Comparison of ENCODE assay signal across 8 cellular contexts in genomic region chr3:22117751-22118346, GRCh38.
DNase-seq lines count a peak whose midpoint lies in the region; ATAC-seq, FAIRE-seq and TF ChIP-seq lines count a peak whose summit lies in the region.

No MANE protein-coding gene starts in this region.

- FAIRE-seq in kidney (lab: Jason Lieb, UNC), result peak; percentile 98

- H3K4me3 ChIP-seq in LNCaP clone FGC (ENCODE audit: low read depth, low read length) (no peak overlapping the region), adipocyte (ENCODE audit: low read length) (no peak overlapping the region), kidney (ENCODE audit: low read length in 2 of 2) (no peak overlapping the region)

- H3K9ac ChIP-seq in adipocyte (ENCODE audit: low read length) (no peak overlapping the region), kidney (ENCODE audit: low read length in 2 of 2) (no peak overlapping the region)

- H3K9me3 ChIP-seq in adipocyte (ENCODE audit: control insufficient read depth, low read length), result no peaks in the 10 kb centered on the region
- H3K9me3 ChIP-seq in kidney (ENCODE audit: control insufficient read depth in 1 of 2, low read length in 2 of 2), result no peaks in the 10 kb centered on the region

- no peaks in the 10 kb centered on the region for H3K27me3 ChIP-seq in adipocyte (replicated peaks; ENCODE audit: control insufficient read depth, insufficient read depth, low read length)

- intact Hi-C loops in kidney (cut with DNase I), result no loop called here

- no peak overlapping the region for H3K27ac ChIP-seq in kidney (ENCODE audit: low read depth in 2 of 2, low read length in 2 of 2)

- DNase-seq in DMS 273 (lab: John Stamatoyannopoulos, UW; ENCODE audit: unreplicated experiment), result peak; percentile 53
- DNase-seq in LNCaP clone FGC (ENCODE audit: low read depth), result peak; percentile 33
- DNase-seq in adipocyte (ENCODE audit: low read depth), result peak; percentile 74
- DNase-seq in kidney, result no peak
- no peak for DNase-seq in activated T-cell treated with anti-CD3 and anti-CD28 coated beads for 4 hours
- DNase-seq in effector CD4-positive, alpha-beta T cell, result no peak

- H3K36me3 ChIP-seq in adipocyte (ENCODE audit: control insufficient read depth, insufficient read depth, low read length, severe bottlenecking) (no peaks in the 10 kb centered on the region), kidney (ENCODE audit: control insufficient read depth in 1 of 2, insufficient read depth in 2 of 2, low read length in 2 of 2) (no peaks in the 10 kb centered on the region)

- TF ChIP-seq CTCF in LNCaP clone FGC (IDR thresholded peaks at IDR 0.05; ENCODE audit: control insufficient read depth, extremely low read depth, insufficient read depth) (peak; percentile 62), kidney (IDR thresholded peaks at IDR 0.05; ENCODE audit: borderline replicate concordance, extremely low read depth, insufficient read depth) (peak; percentile 14)

- peaks cover 7% of the 10 kb centered on the region for H3K4me1 ChIP-seq in adipocyte (ENCODE audit: control insufficient read depth, insufficient read depth, low read length)
- no peaks in the 10 kb centered on the region for H3K4me1 ChIP-seq in kidney (ENCODE audit: control insufficient read depth in 1 of 2, insufficient read depth in 1 of 2, low read depth in 1 of 2, low read length in 2 of 2)

- ATAC-seq in HG02852 (IDR thresholded peaks at IDR 0.05; ENCODE audit: unreplicated experiment) (no peak), HG03565 (IDR thresholded peaks at IDR 0.05; ENCODE audit: unreplicated experiment) (no peak)

Comparison
In these comparisons a context has a peak if more than half of its experiments do, and no peak if none do; other contexts are left out.
1. DNase-seq: peak in DMS 273 (single experiment), LNCaP clone FGC (single experiment) and adipocyte (single experiment); none in kidney (single experiment), activated T-cell treated with anti-CD3 and anti-CD28 coated beads for 4 hours (single experiment) and effector CD4-positive, alpha-beta T cell (single experiment).